In genomic region chr1:19315378-19316206, GRCh38 we compare ENCODE assay signal across 1 cellular context.
TF ChIP-seq lines count a peak whose summit lies in the region.

No MANE protein-coding gene starts in this region.

TF ChIP-seq in K562, 482 proteins besides CTCF, POLR2A, EP300 and RAD21 (continued from another document and continues in another):
- TF ChIP-seq ZNF57 (CRISPR knock-in tag; IDR thresholded peaks at IDR 0.05) (no peak), HNRNPK (IDR thresholded peaks at IDR 0.05; ENCODE audit: low read depth, low read length, poor library complexity, severe bottlenecking) (no peak), IRF9 (tag; IDR thresholded peaks at IDR 0.05) (no peak), ZBED1 (IDR thresholded peaks at IDR 0.05) (0 out of 2 replicates have a peak, but pooled peaks have one; percentile 44), EZH2 (IDR thresholded peaks at IDR 0.05; ENCODE audit: borderline replicate concordance, low read depth, low read length) (no peak), U2AF2 (optimal IDR thresholded peaks at IDR 0.05; ENCODE audit: low read depth, low read length) (no peak), ZNF431 (CRISPR knock-in tag; IDR thresholded peaks at IDR 0.05) (no peak), ZNF639 (CRISPR knock-in tag; conservative IDR thresholded peaks at IDR 0.05 in 1 of 2, IDR thresholded peaks at IDR 0.05 in 1 of 2) (no peak), MECOM (CRISPR knock-in tag; IDR thresholded peaks at IDR 0.05) (no peak), TCF7L2 (IDR thresholded peaks at IDR 0.05; ENCODE audit: low read depth, low read length) (no peak), ZNF274 (IDR thresholded peaks at IDR 0.05; ENCODE audit: borderline replicate concordance, low read depth, low read length) (no peak), MCM7 (IDR thresholded peaks at IDR 0.05) (no peak), CBX3 (IDR thresholded peaks at IDR 0.05; ENCODE audit: borderline replicate concordance in 1 of 2, low read length in 2 of 2) (no peak), MXI1 (IDR thresholded peaks at IDR 0.05; ENCODE audit: low read depth, low read length) (no peak), ELK3 (CRISPR knock-in tag; IDR thresholded peaks at IDR 0.05) (no peak), SIRT6 (IDR thresholded peaks at IDR 0.05; ENCODE audit: low read depth, low read length) (no peak), PYGO2 (tag; IDR thresholded peaks at IDR 0.05) (no peak), ARHGAP35 (IDR thresholded peaks at IDR 0.05; ENCODE audit: partially characterized antibody) (no peak), CTBP1 (IDR thresholded peaks at IDR 0.05; ENCODE audit: borderline replicate concordance) (peak; percentile 41; the same call in 1 of the 2 replicates), SLC30A9 (CRISPR knock-in tag; IDR thresholded peaks at IDR 0.05) (no peak), PHTF2 (CRISPR knock-in tag; IDR thresholded peaks at IDR 0.05) (no peak), TEAD1 (CRISPR knock-in tag; IDR thresholded peaks at IDR 0.05) (no peak), ZNF740 (CRISPR knock-in tag; IDR thresholded peaks at IDR 0.05) (0 out of 2 replicates have a peak, but pooled peaks have one; percentile 31), ZNF740 (tag; IDR thresholded peaks at IDR 0.05) (no peak), ARID3B (CRISPR knock-in tag; IDR thresholded peaks at IDR 0.05; ENCODE audit: borderline replicate concordance) (no peak), RBFOX2 (IDR thresholded peaks at IDR 0.05; ENCODE audit: low read depth, low read length) (peak; percentile 57), MYNN (IDR thresholded peaks at IDR 0.05) (no peak), MYNN (CRISPR knock-in tag; IDR thresholded peaks at IDR 0.05) (no peak), GTF2F1 (IDR thresholded peaks at IDR 0.05; ENCODE audit: low read depth, low read length) (no peak), NR2C2 (CRISPR knock-in tag; IDR thresholded peaks at IDR 0.05) (no peak), NR2C2 (tag; IDR thresholded peaks at IDR 0.05) (peak; percentile 49; the same call in 1 of the 2 replicates), ZNF134 (CRISPR knock-in tag; conservative IDR thresholded peaks at IDR 0.05) (no peak), CHD4 (IDR thresholded peaks at IDR 0.05; ENCODE audit: insufficient read depth, insufficient replicate concordance, low read depth, low read length, poor library complexity, severe bottlenecking) (no peak), KDM2B (CRISPR knock-in tag; IDR thresholded peaks at IDR 0.05) (no peak), TAF9B (IDR thresholded peaks at IDR 0.05; ENCODE audit: partially characterized antibody) (no peak), RHOXF2B (CRISPR knock-in tag; conservative IDR thresholded peaks at IDR 0.05) (no peak), THAP12 (CRISPR knock-in tag; IDR thresholded peaks at IDR 0.05) (no peak), ZNF354B (CRISPR knock-in tag; IDR thresholded peaks at IDR 0.05) (no peak), LCOR (CRISPR knock-in tag; IDR thresholded peaks at IDR 0.05) (no peak), TSC22D4 (tag; IDR thresholded peaks at IDR 0.05) (no peak), ZFP30 (CRISPR knock-in tag; IDR thresholded peaks at IDR 0.05; ENCODE audit: borderline replicate concordance) (no peak), SRSF7 (optimal IDR thresholded peaks at IDR 0.05; ENCODE audit: low read depth, low read length) (no peak), NFATC3 (IDR thresholded peaks at IDR 0.05) (no peak), ZNF316 (IDR thresholded peaks at IDR 0.05) (peak; percentile 76), ZSCAN29 (IDR thresholded peaks at IDR 0.05) (no peak)
- TF ChIP-seq, protein P1, sequence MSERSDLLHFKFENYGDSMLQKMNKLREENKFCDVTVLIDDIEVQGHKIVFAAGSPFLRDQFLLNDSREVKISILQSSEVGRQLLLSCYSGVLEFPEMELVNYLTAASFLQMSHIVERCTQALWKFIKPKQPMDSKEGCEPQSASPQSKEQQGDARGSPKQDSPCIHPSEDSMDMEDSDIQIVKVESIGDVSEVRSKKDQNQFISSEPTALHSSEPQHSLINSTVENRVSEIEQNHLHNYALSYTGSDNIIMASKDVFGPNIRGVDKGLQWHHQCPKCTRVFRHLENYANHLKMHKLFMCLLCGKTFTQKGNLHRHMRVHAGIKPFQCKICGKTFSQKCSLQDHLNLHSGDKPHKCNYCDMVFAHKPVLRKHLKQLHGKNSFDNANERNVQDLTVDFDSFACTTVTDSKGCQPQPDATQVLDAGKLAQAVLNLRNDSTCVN (CRISPR knock-in tag; IDR thresholded peaks at IDR 0.05): no peak
- TF ChIP-seq, protein P2, sequence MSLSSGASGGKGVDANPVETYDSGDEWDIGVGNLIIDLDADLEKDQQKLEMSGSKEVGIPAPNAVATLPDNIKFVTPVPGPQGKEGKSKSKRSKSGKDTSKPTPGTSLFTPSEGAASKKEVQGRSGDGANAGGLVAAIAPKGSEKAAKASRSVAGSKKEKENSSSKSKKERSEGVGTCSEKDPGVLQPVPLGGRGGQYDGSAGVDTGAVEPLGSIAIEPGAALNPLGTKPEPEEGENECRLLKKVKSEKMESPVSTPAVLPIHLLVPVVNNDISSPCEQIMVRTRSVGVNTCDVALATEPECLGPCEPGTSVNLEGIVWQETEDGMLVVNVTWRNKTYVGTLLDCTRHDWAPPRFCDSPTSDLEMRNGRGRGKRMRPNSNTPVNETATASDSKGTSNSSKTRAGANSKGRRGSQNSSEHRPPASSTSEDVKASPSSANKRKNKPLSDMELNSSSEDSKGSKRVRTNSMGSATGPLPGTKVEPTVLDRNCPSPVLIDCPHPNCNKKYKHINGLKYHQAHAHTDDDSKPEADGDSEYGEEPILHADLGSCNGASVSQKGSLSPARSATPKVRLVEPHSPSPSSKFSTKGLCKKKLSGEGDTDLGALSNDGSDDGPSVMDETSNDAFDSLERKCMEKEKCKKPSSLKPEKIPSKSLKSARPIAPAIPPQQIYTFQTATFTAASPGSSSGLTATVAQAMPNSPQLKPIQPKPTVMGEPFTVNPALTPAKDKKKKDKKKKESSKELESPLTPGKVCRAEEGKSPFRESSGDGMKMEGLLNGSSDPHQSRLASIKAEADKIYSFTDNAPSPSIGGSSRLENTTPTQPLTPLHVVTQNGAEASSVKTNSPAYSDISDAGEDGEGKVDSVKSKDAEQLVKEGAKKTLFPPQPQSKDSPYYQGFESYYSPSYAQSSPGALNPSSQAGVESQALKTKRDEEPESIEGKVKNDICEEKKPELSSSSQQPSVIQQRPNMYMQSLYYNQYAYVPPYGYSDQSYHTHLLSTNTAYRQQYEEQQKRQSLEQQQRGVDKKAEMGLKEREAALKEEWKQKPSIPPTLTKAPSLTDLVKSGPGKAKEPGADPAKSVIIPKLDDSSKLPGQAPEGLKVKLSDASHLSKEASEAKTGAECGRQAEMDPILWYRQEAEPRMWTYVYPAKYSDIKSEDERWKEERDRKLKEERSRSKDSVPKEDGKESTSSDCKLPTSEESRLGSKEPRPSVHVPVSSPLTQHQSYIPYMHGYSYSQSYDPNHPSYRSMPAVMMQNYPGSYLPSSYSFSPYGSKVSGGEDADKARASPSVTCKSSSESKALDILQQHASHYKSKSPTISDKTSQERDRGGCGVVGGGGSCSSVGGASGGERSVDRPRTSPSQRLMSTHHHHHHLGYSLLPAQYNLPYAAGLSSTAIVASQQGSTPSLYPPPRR (CRISPR knock-in tag; IDR thresholded peaks at IDR 0.05; ENCODE audit: borderline replicate concordance): no peak
- TF ChIP-seq, protein P3, sequence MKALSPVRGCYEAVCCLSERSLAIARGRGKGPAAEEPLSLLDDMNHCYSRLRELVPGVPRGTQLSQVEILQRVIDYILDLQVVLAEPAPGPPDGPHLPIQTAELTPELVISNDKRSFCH (CRISPR knock-in tag; IDR thresholded peaks at IDR 0.05): no peak
- TF ChIP-seq, protein P3 (tag; IDR thresholded peaks at IDR 0.05): no peak
- TF ChIP-seq, protein P4, sequence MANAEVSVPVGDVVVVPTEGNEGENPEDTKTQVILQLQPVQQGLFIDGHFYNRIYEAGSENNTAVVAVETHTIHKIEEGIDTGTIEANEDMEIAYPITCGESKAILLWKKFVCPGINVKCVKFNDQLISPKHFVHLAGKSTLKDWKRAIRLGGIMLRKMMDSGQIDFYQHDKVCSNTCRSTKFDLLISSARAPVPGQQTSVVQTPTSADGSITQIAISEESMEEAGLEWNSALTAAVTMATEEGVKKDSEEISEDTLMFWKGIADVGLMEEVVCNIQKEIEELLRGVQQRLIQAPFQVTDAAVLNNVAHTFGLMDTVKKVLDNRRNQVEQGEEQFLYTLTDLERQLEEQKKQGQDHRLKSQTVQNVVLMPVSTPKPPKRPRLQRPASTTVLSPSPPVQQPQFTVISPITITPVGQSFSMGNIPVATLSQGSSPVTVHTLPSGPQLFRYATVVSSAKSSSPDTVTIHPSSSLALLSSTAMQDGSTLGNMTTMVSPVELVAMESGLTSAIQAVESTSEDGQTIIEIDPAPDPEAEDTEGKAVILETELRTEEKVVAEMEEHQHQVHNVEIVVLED (CRISPR knock-in tag; IDR thresholded peaks at IDR 0.05): no peak
- TF ChIP-seq, protein P5, sequence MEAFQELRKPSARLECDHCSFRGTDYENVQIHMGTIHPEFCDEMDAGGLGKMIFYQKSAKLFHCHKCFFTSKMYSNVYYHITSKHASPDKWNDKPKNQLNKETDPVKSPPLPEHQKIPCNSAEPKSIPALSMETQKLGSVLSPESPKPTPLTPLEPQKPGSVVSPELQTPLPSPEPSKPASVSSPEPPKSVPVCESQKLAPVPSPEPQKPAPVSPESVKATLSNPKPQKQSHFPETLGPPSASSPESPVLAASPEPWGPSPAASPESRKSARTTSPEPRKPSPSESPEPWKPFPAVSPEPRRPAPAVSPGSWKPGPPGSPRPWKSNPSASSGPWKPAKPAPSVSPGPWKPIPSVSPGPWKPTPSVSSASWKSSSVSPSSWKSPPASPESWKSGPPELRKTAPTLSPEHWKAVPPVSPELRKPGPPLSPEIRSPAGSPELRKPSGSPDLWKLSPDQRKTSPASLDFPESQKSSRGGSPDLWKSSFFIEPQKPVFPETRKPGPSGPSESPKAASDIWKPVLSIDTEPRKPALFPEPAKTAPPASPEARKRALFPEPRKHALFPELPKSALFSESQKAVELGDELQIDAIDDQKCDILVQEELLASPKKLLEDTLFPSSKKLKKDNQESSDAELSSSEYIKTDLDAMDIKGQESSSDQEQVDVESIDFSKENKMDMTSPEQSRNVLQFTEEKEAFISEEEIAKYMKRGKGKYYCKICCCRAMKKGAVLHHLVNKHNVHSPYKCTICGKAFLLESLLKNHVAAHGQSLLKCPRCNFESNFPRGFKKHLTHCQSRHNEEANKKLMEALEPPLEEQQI (IDR thresholded peaks at IDR 0.05): no peak
